In the genomic region with DNA sequence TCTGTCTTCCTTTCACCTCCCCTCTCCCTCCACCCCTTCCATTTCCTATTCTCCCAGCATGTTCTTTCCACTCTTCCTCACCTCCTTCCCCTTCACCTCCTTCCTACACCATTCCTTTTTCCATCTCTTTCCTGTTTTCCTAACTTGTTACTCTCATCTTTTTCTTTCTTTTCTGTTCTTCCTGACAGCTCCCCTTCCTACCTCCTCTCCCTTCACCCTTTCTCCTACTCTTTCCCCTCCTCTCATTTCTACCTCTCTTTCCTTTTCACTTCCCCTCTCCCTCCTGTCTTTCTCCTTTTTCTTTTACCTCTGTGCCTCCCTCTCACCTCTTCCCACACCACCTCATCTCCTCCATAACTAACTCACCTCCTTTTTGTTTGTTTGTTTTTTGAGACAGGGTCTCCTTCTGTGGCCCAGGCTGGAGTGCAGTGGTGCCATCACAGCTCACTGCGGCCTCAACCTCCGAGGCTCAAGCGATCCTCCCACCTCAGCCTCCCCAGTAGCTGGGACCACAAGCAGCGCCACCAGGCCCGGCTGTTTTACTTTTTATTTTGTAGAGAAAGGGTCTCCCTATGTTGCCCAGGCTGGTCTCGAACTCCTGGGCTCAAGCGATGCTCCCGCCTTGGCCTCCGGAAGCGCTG, we compare ENCODE assay signal across 1 cellular context.
TF ChIP-seq lines count a peak whose summit lies in the region.

No MANE protein-coding gene starts in this region.

TF ChIP-seq in K562, 482 proteins besides CTCF, POLR2A, EP300 and RAD21 (continued from another document and continues in another):
- TF ChIP-seq ZNF589 (CRISPR knock-in tag; IDR thresholded peaks at IDR 0.05; ENCODE audit: low read depth): no peak
- TF ChIP-seq, protein P1, sequence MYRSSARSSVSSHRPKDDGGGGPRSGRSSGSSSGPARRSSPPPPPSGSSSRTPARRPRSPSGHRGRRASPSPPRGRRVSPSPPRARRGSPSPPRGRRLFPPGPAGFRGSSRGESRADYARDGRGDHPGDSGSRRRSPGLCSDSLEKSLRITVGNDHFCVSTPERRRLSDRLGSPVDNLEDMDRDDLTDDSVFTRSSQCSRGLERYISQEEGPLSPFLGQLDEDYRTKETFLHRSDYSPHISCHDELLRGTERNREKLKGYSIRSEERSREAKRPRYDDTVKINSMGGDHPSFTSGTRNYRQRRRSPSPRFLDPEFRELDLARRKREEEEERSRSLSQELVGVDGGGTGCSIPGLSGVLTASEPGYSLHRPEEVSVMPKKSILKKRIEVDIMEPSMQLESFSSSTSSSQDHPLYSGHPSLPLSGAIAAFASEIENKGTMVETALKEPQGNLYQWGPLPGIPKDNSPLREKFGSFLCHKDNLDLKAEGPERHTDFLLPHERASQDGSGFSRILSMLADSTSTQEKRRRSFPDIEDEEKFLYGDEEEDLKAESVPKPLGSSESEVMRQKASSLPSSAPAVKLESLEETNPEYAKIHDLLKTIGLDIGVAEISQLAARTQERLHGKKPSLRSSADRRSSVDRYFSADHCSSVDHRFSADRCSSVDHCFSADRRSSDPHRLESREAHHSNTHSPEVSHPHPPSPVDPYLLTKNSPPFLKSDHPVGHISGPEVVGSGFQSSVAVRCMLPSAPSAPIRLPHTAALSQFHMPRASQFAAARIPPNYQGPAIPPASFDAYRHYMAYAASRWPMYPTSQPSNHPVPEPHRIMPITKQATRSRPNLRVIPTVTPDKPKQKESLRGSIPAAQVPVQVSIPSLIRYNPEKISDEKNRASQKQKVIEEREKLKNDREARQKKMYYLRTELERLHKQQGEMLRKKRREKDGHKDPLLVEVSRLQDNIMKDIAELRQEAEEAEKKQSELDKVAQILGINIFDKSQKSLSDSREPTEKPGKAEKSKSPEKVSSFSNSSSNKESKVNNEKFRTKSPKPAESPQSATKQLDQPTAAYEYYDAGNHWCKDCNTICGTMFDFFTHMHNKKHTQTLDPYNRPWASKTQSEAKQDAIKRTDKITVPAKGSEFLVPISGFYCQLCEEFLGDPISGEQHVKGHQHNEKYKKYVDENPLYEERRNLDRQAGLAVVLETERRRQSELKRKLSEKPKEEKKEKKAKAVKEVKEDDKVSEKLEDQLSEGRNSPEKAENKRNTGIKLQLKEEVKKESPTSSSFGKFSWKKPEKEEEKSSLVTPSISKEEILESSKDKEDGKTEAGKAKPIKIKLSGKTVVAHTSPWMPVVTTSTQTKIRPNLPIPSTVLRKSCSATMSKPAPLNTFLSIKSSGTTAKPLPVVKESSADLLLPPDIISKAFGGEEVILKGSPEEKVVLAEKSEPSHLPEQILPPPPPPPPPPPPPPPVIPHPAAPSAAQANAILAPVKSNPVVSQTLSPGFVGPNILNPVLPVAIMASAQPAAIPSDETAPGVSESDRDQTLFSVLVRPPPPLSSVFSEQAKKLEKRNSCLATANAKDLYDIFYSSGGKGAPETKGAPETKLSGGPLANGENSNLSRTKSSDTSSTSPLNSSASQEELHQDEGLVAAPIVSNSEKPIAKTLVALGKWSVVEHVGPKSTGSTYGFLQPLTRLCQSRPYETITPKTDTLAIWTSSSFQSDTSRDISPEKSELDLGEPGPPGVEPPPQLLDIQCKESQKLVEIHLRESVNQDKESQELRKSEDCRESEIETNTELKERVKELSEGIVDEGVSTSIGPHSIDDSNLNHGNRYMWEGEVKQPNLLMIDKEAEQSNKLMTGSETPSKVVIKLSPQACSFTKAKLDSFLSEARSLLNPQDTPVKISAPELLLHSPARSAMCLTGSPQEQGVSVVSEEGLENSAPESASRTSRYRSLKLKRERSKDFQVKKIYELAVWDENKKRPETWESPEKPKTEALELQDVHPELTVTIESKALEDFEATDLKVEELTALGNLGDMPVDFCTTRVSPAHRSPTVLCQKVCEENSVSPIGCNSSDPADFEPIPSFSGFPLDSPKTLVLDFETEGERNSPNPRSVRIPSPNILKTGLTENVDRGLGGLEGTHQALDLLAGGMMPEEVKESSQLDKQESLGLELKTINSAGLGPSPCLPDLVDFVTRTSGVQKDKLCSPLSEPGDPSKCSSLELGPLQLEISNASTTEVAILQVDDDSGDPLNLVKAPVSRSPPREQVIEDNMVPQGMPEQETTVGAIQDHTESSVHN (IDR thresholded peaks at IDR 0.05; ENCODE audit: borderline replicate concordance in 1 of 2, low read depth in 1 of 2): no peak
- TF ChIP-seq, protein P2, sequence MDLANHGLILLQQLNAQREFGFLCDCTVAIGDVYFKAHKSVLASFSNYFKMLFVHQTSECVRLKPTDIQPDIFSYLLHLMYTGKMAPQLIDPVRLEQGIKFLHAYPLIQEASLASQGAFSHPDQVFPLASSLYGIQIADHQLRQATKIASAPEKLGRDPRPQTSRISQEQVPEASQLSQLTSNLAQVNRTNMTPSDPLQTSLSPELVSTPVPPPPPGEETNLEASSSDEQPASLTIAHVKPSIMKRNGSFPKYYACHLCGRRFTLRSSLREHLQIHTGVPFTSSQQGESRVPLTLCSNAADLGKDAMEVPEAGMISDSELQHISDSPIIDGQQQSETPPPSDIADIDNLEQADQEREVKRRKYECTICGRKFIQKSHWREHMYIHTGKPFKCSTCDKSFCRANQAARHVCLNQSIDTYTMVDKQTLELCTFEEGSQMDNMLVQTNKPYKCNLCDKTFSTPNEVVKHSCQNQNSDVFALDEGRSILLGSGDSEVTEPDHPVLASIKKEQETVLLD (IDR thresholded peaks at IDR 0.05): no peak
- TF ChIP-seq, protein P3, sequence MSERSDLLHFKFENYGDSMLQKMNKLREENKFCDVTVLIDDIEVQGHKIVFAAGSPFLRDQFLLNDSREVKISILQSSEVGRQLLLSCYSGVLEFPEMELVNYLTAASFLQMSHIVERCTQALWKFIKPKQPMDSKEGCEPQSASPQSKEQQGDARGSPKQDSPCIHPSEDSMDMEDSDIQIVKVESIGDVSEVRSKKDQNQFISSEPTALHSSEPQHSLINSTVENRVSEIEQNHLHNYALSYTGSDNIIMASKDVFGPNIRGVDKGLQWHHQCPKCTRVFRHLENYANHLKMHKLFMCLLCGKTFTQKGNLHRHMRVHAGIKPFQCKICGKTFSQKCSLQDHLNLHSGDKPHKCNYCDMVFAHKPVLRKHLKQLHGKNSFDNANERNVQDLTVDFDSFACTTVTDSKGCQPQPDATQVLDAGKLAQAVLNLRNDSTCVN (CRISPR knock-in tag; IDR thresholded peaks at IDR 0.05): peak; percentile 83
- TF ChIP-seq NCOA6 (IDR thresholded peaks at IDR 0.05): 0 out of 2 replicates have a peak, but pooled peaks have one; percentile 17
- TF ChIP-seq RB1 (IDR thresholded peaks at IDR 0.05; ENCODE audit: low read depth): no peak
- TF ChIP-seq CHD4 (IDR thresholded peaks at IDR 0.05; ENCODE audit: insufficient read depth, insufficient replicate concordance, low read depth, low read length, poor library complexity, severe bottlenecking): no peak
- no peak for TF ChIP-seq ZNF717 (CRISPR knock-in tag; IDR thresholded peaks at IDR 0.05)
- 0 out of 2 replicates have a peak, but pooled peaks have one; percentile 8 for TF ChIP-seq ARID1B (IDR thresholded peaks at IDR 0.05)
- TF ChIP-seq NONO (IDR thresholded peaks at IDR 0.05; ENCODE audit: low read depth in 2 of 2, low read length in 1 of 2): no peak
- TF ChIP-seq ZNF23 (CRISPR knock-in tag; IDR thresholded peaks at IDR 0.05): no peak
- TF ChIP-seq ZNF224 (CRISPR knock-in tag; IDR thresholded peaks at IDR 0.05): no peak
- no peak for TF ChIP-seq TAF7 (tag; IDR thresholded peaks at IDR 0.05)
- TF ChIP-seq, protein P4, sequence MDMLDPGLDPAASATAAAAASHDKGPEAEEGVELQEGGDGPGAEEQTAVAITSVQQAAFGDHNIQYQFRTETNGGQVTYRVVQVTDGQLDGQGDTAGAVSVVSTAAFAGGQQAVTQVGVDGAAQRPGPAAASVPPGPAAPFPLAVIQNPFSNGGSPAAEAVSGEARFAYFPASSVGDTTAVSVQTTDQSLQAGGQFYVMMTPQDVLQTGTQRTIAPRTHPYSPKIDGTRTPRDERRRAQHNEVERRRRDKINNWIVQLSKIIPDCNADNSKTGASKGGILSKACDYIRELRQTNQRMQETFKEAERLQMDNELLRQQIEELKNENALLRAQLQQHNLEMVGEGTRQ (CRISPR knock-in tag; IDR thresholded peaks at IDR 0.05): no peak
- no peak for TF ChIP-seq GTF2A2 (tag; IDR thresholded peaks at IDR 0.05)
- TF ChIP-seq ETS2 (tag; IDR thresholded peaks at IDR 0.05; ENCODE audit: borderline replicate concordance, poor library complexity, severe bottlenecking): no peak
- no peak for TF ChIP-seq IRF2 (CRISPR knock-in tag; IDR thresholded peaks at IDR 0.05)
- TF ChIP-seq ZNF311 (CRISPR knock-in tag; IDR thresholded peaks at IDR 0.05): no peak
- no peak for TF ChIP-seq CBFB (CRISPR knock-in tag; IDR thresholded peaks at IDR 0.05)
- TF ChIP-seq ZNF121 (CRISPR knock-in tag; conservative IDR thresholded peaks at IDR 0.05): peak; percentile 34; the same call in 1 of the 2 replicates
- no peak for TF ChIP-seq ZNF436 (CRISPR knock-in tag; IDR thresholded peaks at IDR 0.05)
- TF ChIP-seq, protein P5, sequence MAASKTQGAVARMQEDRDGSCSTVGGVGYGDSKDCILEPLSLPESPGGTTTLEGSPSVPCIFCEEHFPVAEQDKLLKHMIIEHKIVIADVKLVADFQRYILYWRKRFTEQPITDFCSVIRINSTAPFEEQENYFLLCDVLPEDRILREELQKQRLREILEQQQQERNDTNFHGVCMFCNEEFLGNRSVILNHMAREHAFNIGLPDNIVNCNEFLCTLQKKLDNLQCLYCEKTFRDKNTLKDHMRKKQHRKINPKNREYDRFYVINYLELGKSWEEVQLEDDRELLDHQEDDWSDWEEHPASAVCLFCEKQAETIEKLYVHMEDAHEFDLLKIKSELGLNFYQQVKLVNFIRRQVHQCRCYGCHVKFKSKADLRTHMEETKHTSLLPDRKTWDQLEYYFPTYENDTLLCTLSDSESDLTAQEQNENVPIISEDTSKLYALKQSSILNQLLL (CRISPR knock-in tag; IDR thresholded peaks at IDR 0.05; ENCODE audit: borderline replicate concordance): no peak
- TF ChIP-seq NFIC (IDR thresholded peaks at IDR 0.05): no peak; the same call in 1 of the 2 replicates
- TF ChIP-seq ZNF408 (CRISPR knock-in tag; IDR thresholded peaks at IDR 0.05; ENCODE audit: low read depth): no peak
- TF ChIP-seq ZNF274 (IDR thresholded peaks at IDR 0.05; ENCODE audit: borderline replicate concordance, low read depth, low read length): no peak
- TF ChIP-seq, protein P6, sequence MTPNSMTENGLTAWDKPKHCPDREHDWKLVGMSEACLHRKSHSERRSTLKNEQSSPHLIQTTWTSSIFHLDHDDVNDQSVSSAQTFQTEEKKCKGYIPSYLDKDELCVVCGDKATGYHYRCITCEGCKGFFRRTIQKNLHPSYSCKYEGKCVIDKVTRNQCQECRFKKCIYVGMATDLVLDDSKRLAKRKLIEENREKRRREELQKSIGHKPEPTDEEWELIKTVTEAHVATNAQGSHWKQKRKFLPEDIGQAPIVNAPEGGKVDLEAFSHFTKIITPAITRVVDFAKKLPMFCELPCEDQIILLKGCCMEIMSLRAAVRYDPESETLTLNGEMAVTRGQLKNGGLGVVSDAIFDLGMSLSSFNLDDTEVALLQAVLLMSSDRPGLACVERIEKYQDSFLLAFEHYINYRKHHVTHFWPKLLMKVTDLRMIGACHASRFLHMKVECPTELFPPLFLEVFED (CRISPR knock-in tag; conservative IDR thresholded peaks at IDR 0.05): peak; percentile 91; the same call in 1 of the 2 replicates
- TF ChIP-seq, protein P7, sequence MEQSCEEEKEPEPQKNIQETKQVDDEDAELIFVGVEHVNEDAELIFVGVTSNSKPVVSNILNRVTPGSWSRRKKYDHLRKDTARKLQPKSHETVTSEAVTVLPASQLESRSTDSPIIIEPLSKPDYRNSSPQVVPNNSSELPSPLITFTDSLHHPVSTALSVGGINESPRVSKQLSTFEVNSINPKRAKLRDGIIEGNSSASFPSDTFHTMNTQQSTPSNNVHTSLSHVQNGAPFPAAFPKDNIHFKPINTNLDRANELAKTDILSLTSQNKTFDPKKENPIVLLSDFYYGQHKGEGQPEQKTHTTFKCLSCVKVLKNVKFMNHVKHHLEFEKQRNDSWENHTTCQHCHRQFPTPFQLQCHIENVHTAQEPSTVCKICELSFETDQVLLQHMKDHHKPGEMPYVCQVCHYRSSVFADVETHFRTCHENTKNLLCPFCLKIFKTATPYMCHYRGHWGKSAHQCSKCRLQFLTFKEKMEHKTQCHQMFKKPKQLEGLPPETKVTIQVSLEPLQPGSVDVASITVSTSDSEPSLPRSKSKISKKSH (CRISPR knock-in tag; IDR thresholded peaks at IDR 0.05): no peak
- TF ChIP-seq ZNF146 (CRISPR knock-in tag; IDR thresholded peaks at IDR 0.05; ENCODE audit: unreplicated experiment): no peak
- TF ChIP-seq ZNF445 (CRISPR knock-in tag; IDR thresholded peaks at IDR 0.05; ENCODE audit: low read depth): no peak
- TF ChIP-seq ZNF778 (CRISPR knock-in tag; IDR thresholded peaks at IDR 0.05): no peak
- TF ChIP-seq RUNX1 (IDR thresholded peaks at IDR 0.05; ENCODE audit: low read depth): no peak
- TF ChIP-seq, protein P8, sequence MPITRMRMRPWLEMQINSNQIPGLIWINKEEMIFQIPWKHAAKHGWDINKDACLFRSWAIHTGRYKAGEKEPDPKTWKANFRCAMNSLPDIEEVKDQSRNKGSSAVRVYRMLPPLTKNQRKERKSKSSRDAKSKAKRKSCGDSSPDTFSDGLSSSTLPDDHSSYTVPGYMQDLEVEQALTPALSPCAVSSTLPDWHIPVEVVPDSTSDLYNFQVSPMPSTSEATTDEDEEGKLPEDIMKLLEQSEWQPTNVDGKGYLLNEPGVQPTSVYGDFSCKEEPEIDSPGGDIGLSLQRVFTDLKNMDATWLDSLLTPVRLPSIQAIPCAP (CRISPR knock-in tag; IDR thresholded peaks at IDR 0.05; ENCODE audit: borderline replicate concordance): no peak
- 0 out of 2 replicates have a peak, but pooled peaks have one; percentile 25 for TF ChIP-seq HIVEP1 (CRISPR knock-in tag; IDR thresholded peaks at IDR 0.05)
- no peak for TF ChIP-seq ESRRA (IDR thresholded peaks at IDR 0.05; ENCODE audit: borderline replicate concordance, low read depth)
- TF ChIP-seq, protein P9, sequence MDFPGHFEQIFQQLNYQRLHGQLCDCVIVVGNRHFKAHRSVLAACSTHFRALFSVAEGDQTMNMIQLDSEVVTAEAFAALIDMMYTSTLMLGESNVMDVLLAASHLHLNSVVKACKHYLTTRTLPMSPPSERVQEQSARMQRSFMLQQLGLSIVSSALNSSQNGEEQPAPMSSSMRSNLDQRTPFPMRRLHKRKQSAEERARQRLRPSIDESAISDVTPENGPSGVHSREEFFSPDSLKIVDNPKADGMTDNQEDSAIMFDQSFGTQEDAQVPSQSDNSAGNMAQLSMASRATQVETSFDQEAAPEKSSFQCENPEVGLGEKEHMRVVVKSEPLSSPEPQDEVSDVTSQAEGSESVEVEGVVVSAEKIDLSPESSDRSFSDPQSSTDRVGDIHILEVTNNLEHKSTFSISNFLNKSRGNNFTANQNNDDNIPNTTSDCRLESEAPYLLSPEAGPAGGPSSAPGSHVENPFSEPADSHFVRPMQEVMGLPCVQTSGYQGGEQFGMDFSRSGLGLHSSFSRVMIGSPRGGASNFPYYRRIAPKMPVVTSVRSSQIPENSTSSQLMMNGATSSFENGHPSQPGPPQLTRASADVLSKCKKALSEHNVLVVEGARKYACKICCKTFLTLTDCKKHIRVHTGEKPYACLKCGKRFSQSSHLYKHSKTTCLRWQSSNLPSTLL (IDR thresholded peaks at IDR 0.05): peak; percentile 60; the same call in 1 of the 2 replicates
- no peak for TF ChIP-seq ZC3H8 (IDR thresholded peaks at IDR 0.05)
- TF ChIP-seq OTX1 (CRISPR knock-in tag; IDR thresholded peaks at IDR 0.05): no peak; the same call in 1 of the 2 replicates
